Comparison of ENCODE assay signal across 8 cellular contexts in genomic region chr12:14393736-14394135, GRCh38. TPM values are rescaled to one million over a fixed set of nuclear protein-coding genes. Genes with fewer than 3 reads are reported as not detected.
DNase-seq lines count a peak whose midpoint lies in the region; ATAC-seq, FAIRE-seq and TF ChIP-seq lines count a peak whose summit lies in the region.

No MANE protein-coding gene starts in this region.

- H3K4me3 ChIP-seq in thoracic aorta = peak overlapping the region; percentile 39

- CTCF ChIA-PET in activated naive CD4-positive, alpha-beta T cell treated with anti-CD3 and anti-CD28 coated beads, Interleukin-2, amount 10 ng/mL, durations not matched to agents 7 days and 5 days (lab: Charles Lee) = interaction anchor here (1.2 to 1.9 kb wide), 5 partner anchors 8 to 138 kb away, joined by 5 to 19 read pairs (median 6); partner anchors contain the start of gene ATF7IP

- peaks cover 33 to 69% of the 10 kb centered on the region in 2 donors for H3K4me1 ChIP-seq in thoracic aorta (ENCODE audit: control insufficient read depth in 1 of 2, low read depth in 2 of 2)

- H3K9me3 ChIP-seq in thoracic aorta = no peaks in the 10 kb centered on the region

- FAIRE-seq in HTR-8/SVneo (lab: Jason Lieb, UNC) = no peak

- peak overlapping the region; percentile 53 to 54 for H3K27ac ChIP-seq in thoracic aorta

- peak overlapping the region; percentile 99 for H3K27ac Mint-ChIP-seq in activated naive CD4-positive, alpha-beta T cell treated with anti-CD3 and anti-CD28 coated beads, Interleukin-2, amount 10 ng/mL, durations not matched to agents 7 days and 5 days
- peak overlapping the region; percentile 95 for H3K27ac Mint-ChIP-seq in activated naive CD8-positive, alpha-beta T cell
- peak overlapping the region; percentile 92 to 99 (median 95) for H3K27ac Mint-ChIP-seq in immature natural killer cell

- no peak for ATAC-seq in thoracic aorta (ENCODE audit: insufficient number of reproducible peaks, low FRiP score, low read depth)

- no peak for DNase-seq in activated naive CD4-positive, alpha-beta T cell treated with anti-CD3 and anti-CD28 coated beads, Interleukin-2, amount 10 ng/mL, durations not matched to agents 7 days and 5 days
- DNase-seq in activated naive CD4-positive, alpha-beta T cell treated with Interleukin-2 at 50 U/mL for 16 hours = no peak
- no peak for DNase-seq in immature natural killer cell
- no peak for DNase-seq in thoracic aorta (ENCODE audit: low spot score)
- DNase-seq in HTR-8/SVneo (ENCODE audit: insufficient read length, low spot score) = no peak
- DNase-seq in SKM-1 treated with dmso at 0.1 percent for 144 hours (lab: John Stamatoyannopoulos, UW; ENCODE audit: unreplicated experiment) = no peak
- DNase-seq in activated CD4-positive, alpha-beta T cell treated with anti-CD3 and anti-CD28 coated beads, Interleukin-2, amount 50 U/mL, for 48 hours = no peak

- no peaks in the 10 kb centered on the region for H3K9me3 Mint-ChIP-seq in activated naive CD4-positive, alpha-beta T cell treated with anti-CD3 and anti-CD28 coated beads, Interleukin-2, amount 10 ng/mL, durations not matched to agents 7 days and 5 days
- peaks cover 4% of the 10 kb centered on the region for H3K9me3 Mint-ChIP-seq in activated naive CD8-positive, alpha-beta T cell (ENCODE audit: low read depth)
- H3K9me3 Mint-ChIP-seq in immature natural killer cell = no peaks in the 10 kb centered on the region

- peaks cover 51% of the 10 kb centered on the region for H3K36me3 Mint-ChIP-seq in activated naive CD4-positive, alpha-beta T cell treated with anti-CD3 and anti-CD28 coated beads, Interleukin-2, amount 10 ng/mL, durations not matched to agents 7 days and 5 days
- H3K36me3 Mint-ChIP-seq in activated naive CD8-positive, alpha-beta T cell = peaks cover 15% of the 10 kb centered on the region
- peaks cover 7 to 18% (median 14%) of the 10 kb centered on the region in 3 donors for H3K36me3 Mint-ChIP-seq in immature natural killer cell

- no peaks in the 10 kb centered on the region for H3K27me3 ChIP-seq in thoracic aorta (replicated peaks; ENCODE audit: insufficient read depth)

- H3K36me3 ChIP-seq in thoracic aorta = no peaks in the 10 kb centered on the region

- no peak for TF ChIP-seq CTCF in thoracic aorta (IDR thresholded peaks at IDR 0.05)

- H3K4me3 Mint-ChIP-seq in activated naive CD4-positive, alpha-beta T cell treated with anti-CD3 and anti-CD28 coated beads, Interleukin-2, amount 10 ng/mL, durations not matched to agents 7 days and 5 days = peak overlapping the region; percentile 26
- H3K4me3 Mint-ChIP-seq in activated naive CD8-positive, alpha-beta T cell = no peak overlapping the region
- peak overlapping the region in 3 of 5 donors; percentile 10 to 93 (median 78) for H3K4me3 Mint-ChIP-seq in immature natural killer cell

- H3K27me3 Mint-ChIP-seq in activated naive CD4-positive, alpha-beta T cell treated with anti-CD3 and anti-CD28 coated beads, Interleukin-2, amount 10 ng/mL, durations not matched to agents 7 days and 5 days = no peaks in the 10 kb centered on the region
- no peaks in the 10 kb centered on the region for H3K27me3 Mint-ChIP-seq in activated naive CD8-positive, alpha-beta T cell
- H3K27me3 Mint-ChIP-seq in immature natural killer cell (ENCODE audit: low read depth in 3 of 3) = peaks cover 0 to 2% (median 2%) of the 10 kb centered on the region in 3 donors

- peaks cover 82% of the 10 kb centered on the region for H3K4me1 Mint-ChIP-seq in activated naive CD4-positive, alpha-beta T cell treated with anti-CD3 and anti-CD28 coated beads, Interleukin-2, amount 10 ng/mL, durations not matched to agents 7 days and 5 days
- H3K4me1 Mint-ChIP-seq in activated naive CD8-positive, alpha-beta T cell (ENCODE audit: low read depth) = peaks cover 88% of the 10 kb centered on the region
- peaks cover 91 to 100% of the 10 kb centered on the region in 2 donors for H3K4me1 Mint-ChIP-seq in immature natural killer cell

RNA-seq across cellular contexts. Expression of gene ATF7IP, which starts 28.3 kb away (rescaled TPM):
- 100 to 1,000 TPM in 1 of 3 donors, 10 to 100 TPM in 2; 47.9 to 114 (median 84.9) TPM for polyA plus RNA-seq in immature natural killer cell
- 10 to 100 TPM; 41.0 to 41.7 TPM for total RNA-seq in thoracic aorta
